In genomic region chr11:75330886-75331285, GRCh38 we compare ENCODE assay signal across 8 cellular contexts. TPM values are rescaled to one million over a fixed set of nuclear protein-coding genes. Genes with fewer than 3 reads are reported as not detected.
DNase-seq lines count a peak whose midpoint lies in the region; ATAC-seq and TF ChIP-seq lines count a peak whose summit lies in the region.
"Not testable (repeated sequence)": the region's sequence is repeated elsewhere in the genome, so short reads cannot be mapped to it uniquely, and the experiment has no call there.

No MANE protein-coding gene starts in this region.

- not testable (repeated sequence) for H3K9me3 Mint-ChIP-seq in progenitor cell of endocrine pancreas (ENCODE audit: low read depth)

- not testable (repeated sequence) for H3K27me3 Mint-ChIP-seq in progenitor cell of endocrine pancreas

- not testable (repeated sequence) for TF ChIP-seq EP300 in upper lobe of left lung (IDR thresholded peaks at IDR 0.05)

- peaks cover 83% of the 10 kb centered on the region for H3K79me2 ChIP-seq in hepatocyte

- 80% methylated on average over 14 of the region's 14 CpGs for WGBS in hepatocyte (ENCODE audit: low lambda C conversion rate, missing lambda C conversion rate)
- WGBS in mesodermal cell (ENCODE audit: insufficient coverage in 2 of 2), 2 experiments = 92 to 94% methylated on average over 12 to 14 of the region's 14 CpGs
- 73 to 79% methylated on average over 14 of the region's 14 CpGs for WGBS in upper lobe of left lung, 2 donors

- H3K4me2 ChIP-seq in BLaER1 treated with 17β-estradiol and CSF1 and Interleukin-3, amounts not matched to agents 10 nM and 100 nM = peak overlapping the region; percentile 54 to 87 (median 69)
- peak overlapping the region; percentile 66 for H3K4me2 ChIP-seq in hepatocyte

- H3K4me1 ChIP-seq in BLaER1 treated with 17β-estradiol and CSF1 and Interleukin-3, amounts not matched to agents 10 nM and 100 nM = peaks cover 92 to 100% (median 96%) of the 10 kb centered on the region in 10 experiments
- H3K4me1 ChIP-seq in HUES6 (ENCODE audit: control insufficient read depth, insufficient read depth, low read length) (peaks cover 78% of the 10 kb centered on the region), colonic mucosa (peaks cover 47% of the 10 kb centered on the region), hepatocyte (ENCODE audit: insufficient read depth) (peaks cover 62% of the 10 kb centered on the region), mesodermal cell (ENCODE audit: control insufficient read depth, insufficient read depth, low read length, poor library complexity, severe bottlenecking) (peaks cover 46% of the 10 kb centered on the region), upper lobe of left lung (peaks cover 80 to 98% (median 90%) of the 10 kb centered on the region in 4 donors)

- H2AFZ ChIP-seq in hepatocyte = not testable (repeated sequence)

- H3K4me1 Mint-ChIP-seq in progenitor cell of endocrine pancreas (ENCODE audit: low read depth) = peaks cover 40% of the 10 kb centered on the region

- DNase-seq in colonic mucosa; hepatocyte (ENCODE audit: low spot score); progenitor cell of endocrine pancreas (ENCODE audit: low spot score, unreplicated experiment); upper lobe of left lung: not testable (repeated sequence)

- not testable (repeated sequence) for ATAC-seq in upper lobe of left lung (ENCODE audit: low FRiP score in 2 of 2)

- TF ChIP-seq POLR2A in upper lobe of left lung (IDR thresholded peaks at IDR 0.05) = not testable (repeated sequence)

- H3K4me3 ChIP-seq in BLaER1 treated with 17β-estradiol and CSF1 and Interleukin-3, amounts not matched to agents 10 nM and 100 nM; HUES6 (ENCODE audit: low read depth, low read length); colonic mucosa; hepatocyte; mesodermal cell (ENCODE audit: extremely low read depth, insufficient read depth, low read length, poor library complexity, severe bottlenecking); upper lobe of left lung: not testable (repeated sequence)

- intact Hi-C loops in colonic mucosa (cut with DNase I) = not testable (repeated sequence)

- not testable (repeated sequence) for TF ChIP-seq CTCF in VCaP (conservative IDR thresholded peaks at IDR 0.05); colonic mucosa (IDR thresholded peaks at IDR 0.05); hepatocyte (IDR thresholded peaks at IDR 0.05; ENCODE audit: poor library complexity); progenitor cell of endocrine pancreas (IDR thresholded peaks at IDR 0.05; ENCODE audit: unreplicated experiment); upper lobe of left lung (IDR thresholded peaks at IDR 0.05)

- not testable (repeated sequence) for H3K4me3 Mint-ChIP-seq in progenitor cell of endocrine pancreas (ENCODE audit: low read depth)

- H3K9ac ChIP-seq in BLaER1 treated with 17β-estradiol and CSF1 and Interleukin-3, amounts not matched to agents 10 nM and 100 nM = peak overlapping the region in 8 of 11 experiments; percentile 1 to 52 (median 22); a peak in 5 of 22 replicates
- H3K9ac ChIP-seq in HUES6 (ENCODE audit: low read length) (peak overlapping the region; percentile 94), colonic mucosa (ENCODE audit: low read depth in 2 of 2, low read length in 2 of 2) (peak overlapping the region in 1 of 2 donors; percentile 78)

- peak overlapping the region in 9 of 11 experiments; percentile 7 to 66 (median 21); a peak in 12 of 22 replicates for H3K27ac ChIP-seq in BLaER1 treated with 17β-estradiol and CSF1 and Interleukin-3, amounts not matched to agents 10 nM and 100 nM
- H3K27ac ChIP-seq in HUES6 (ENCODE audit: low read depth, low read length) (peak overlapping the region; percentile 99), VCaP (peak overlapping the region; percentile 88), colonic mucosa (peak overlapping the region; percentile 77), hepatocyte (peak overlapping the region; percentile 88), mesodermal cell (ENCODE audit: low read depth, low read length, severe bottlenecking) (peak overlapping the region; percentile 82), upper lobe of left lung (peak overlapping the region; percentile 77 to 97 (median 88))

- H4K20me1 ChIP-seq in BLaER1 treated with 17β-estradiol and CSF1 and Interleukin-3, amounts not matched to agents 10 nM and 100 nM = peaks cover 12 to 100% (median 40%) of the 10 kb centered on the region in 11 experiments
- not testable (repeated sequence) for H4K20me1 ChIP-seq in hepatocyte (ENCODE audit: insufficient read depth, poor library complexity, severe bottlenecking)

- not testable (repeated sequence) for H3K9me2 ChIP-seq in hepatocyte (replicated peaks; ENCODE audit: insufficient read depth)

- H3K36me3 Mint-ChIP-seq in progenitor cell of endocrine pancreas (ENCODE audit: insufficient read depth) = not testable (repeated sequence)

- H3K27me3 ChIP-seq in BLaER1 treated with 17β-estradiol and CSF1 and Interleukin-3, amounts not matched to agents 10 nM and 100 nM; HUES6 (ENCODE audit: control insufficient read depth, insufficient read depth, low read length); colonic mucosa; hepatocyte; upper lobe of left lung: not testable (repeated sequence)

- peak overlapping the region; percentile 81 for H3K27ac Mint-ChIP-seq in progenitor cell of endocrine pancreas

- H3K9me3 ChIP-seq in BLaER1 treated with 17β-estradiol and CSF1 and Interleukin-3, amounts not matched to agents 10 nM and 100 nM (replicated peaks in 1 of 11); HUES6 (ENCODE audit: control insufficient read depth, insufficient read depth, low read depth, low read length); colonic mucosa; hepatocyte (ENCODE audit: low read depth); mesodermal cell (ENCODE audit: control insufficient read depth, low read length); upper lobe of left lung: not testable (repeated sequence)

- peaks cover 0 to 59% (median 13%) of the 10 kb centered on the region in 11 experiments; a peak in 14 of 22 replicates for H3K36me3 ChIP-seq in BLaER1 treated with 17β-estradiol and CSF1 and Interleukin-3, amounts not matched to agents 10 nM and 100 nM
- not testable (repeated sequence) for H3K36me3 ChIP-seq in HUES6 (ENCODE audit: control insufficient read depth, insufficient read depth, low read length); colonic mucosa; hepatocyte (replicated peaks; ENCODE audit: insufficient read depth, low read depth); mesodermal cell (ENCODE audit: control insufficient read depth, insufficient read depth, low read length); upper lobe of left lung

RNA-seq across cellular contexts. Expression of gene ARRB1, which starts 20.6 kb away (rescaled TPM):
- total RNA-seq in colonic mucosa (10 to 100 TPM; 70.3 to 73.4 TPM), hepatocyte (83.2 and 91.3 TPM in 2 replicates), progenitor cell of endocrine pancreas (32.5 and 36.0 TPM in 2 replicates), upper lobe of left lung (100 to 1,000 TPM; 119 to 235 (median 170) TPM)
- polyA plus RNA-seq in hepatocyte = 15.2 and 16.2 TPM in 2 replicates
- 27.5 TPM for polyA plus RNA-seq in mesodermal cell (2013, experiment 1 of 2)
- 25.6 TPM for polyA plus RNA-seq in mesodermal cell (2013, experiment 2 of 2)

Comparison
In these comparisons a context has a peak if more than half of its experiments do, and no peak if none do; other contexts are left out.
1. H3K27ac ChIP-seq: peak in every context shown above with its lines; median percentile 99 in HUES6; 88 in VCaP; 88 in hepatocyte; 88 in upper lobe of left lung; 82 in mesodermal cell; 77 in colonic mucosa; 21 in BLaER1 treated with 17β-estradiol and CSF1 and Interleukin-3, amounts not matched to agents 10 nM and 100 nM.